8 cellular contexts compared by ENCODE assay signal in genomic region chr9:12640021-12640587, GRCh38. TPM values are rescaled to one million over a fixed set of nuclear protein-coding genes. Genes with fewer than 3 reads are reported as not detected.
DNase-seq lines count a peak whose midpoint lies in the region; ATAC-seq and TF ChIP-seq lines count a peak whose summit lies in the region.

No MANE protein-coding gene starts in this region.

- peak; percentile 81 for TF ChIP-seq RAD21 in SK-N-SH (IDR thresholded peaks at IDR 0.05; ENCODE audit: low read length)

- CTCF ChIA-PET in SK-N-SH (lab: Yijun Ruan, JAX): interaction anchor here (0.5 to 2.6 kb wide), 23 partner anchors 8 to 311 kb away, joined by 3 to 38 read pairs (median 4); no protein-coding TSS in a partner anchor

- no peaks in the 10 kb centered on the region for H4K20me1 ChIP-seq in MM.1S (ENCODE audit: insufficient read depth, low read length)
- no peaks in the 10 kb centered on the region for H4K20me1 ChIP-seq in SK-N-SH (ENCODE audit: insufficient read depth)

- H3K4me2 ChIP-seq in MM.1S (ENCODE audit: low read depth, low read length) (no peak overlapping the region), SK-N-SH (no peak overlapping the region)

- H2AFZ ChIP-seq in MM.1S (ENCODE audit: low read length) (no peak overlapping the region), SK-N-SH (ENCODE audit: low read depth) (no peak overlapping the region)

- no peak overlapping the region for H3K27ac ChIP-seq in MM.1S (ENCODE audit: low read length)
- no peak overlapping the region for H3K27ac ChIP-seq in SK-N-SH (ENCODE audit: low read depth in 2 of 2, low read length in 1 of 2)
- no peak overlapping the region for H3K27ac ChIP-seq in right atrium auricular region

- WGBS in SK-N-SH (ENCODE audit: low lambda C conversion rate): 10% methylated on average over 2 of the region's 2 CpGs

- no peak for TF ChIP-seq EP300 in SK-N-SH (IDR thresholded peaks at IDR 0.05; ENCODE audit: borderline replicate concordance in 1 of 2, low read depth in 1 of 2, low read length in 1 of 2)

- DNase-seq in GM06990 (ENCODE audit: extremely low read depth, insufficient read length) (no peak), MM.1S (peak; percentile 51), SK-N-SH (peak; percentile 5), right atrium auricular region (ENCODE audit: low spot score) (no peak), GOT3 (lab: John Stamatoyannopoulos, UW) (no peak)
- DNase-seq in activated CD4-positive, alpha-beta T cell treated with anti-CD3 and anti-CD28 coated beads, Interleukin-2, amount 50 U/mL, for 48 hours: no peak

- no peaks in the 10 kb centered on the region for H3K4me1 ChIP-seq in MM.1S (ENCODE audit: low read length)
- no peaks in the 10 kb centered on the region for H3K4me1 ChIP-seq in SK-N-SH (ENCODE audit: control insufficient read depth in 1 of 2, insufficient read depth in 2 of 2, low read depth in 1 of 2, low read length in 1 of 2)
- no peaks in the 10 kb centered on the region for H3K4me1 ChIP-seq in right atrium auricular region

- H3K9ac ChIP-seq in MM.1S (ENCODE audit: low read length) (no peak overlapping the region), SK-N-SH (no peak overlapping the region)

- H3K9me2 ChIP-seq in MM.1S (replicated peaks; ENCODE audit: insufficient read depth, low read length) (no peaks in the 10 kb centered on the region), SK-N-SH (no peaks in the 10 kb centered on the region)

- H3K9me3 ChIP-seq in MM.1S (replicated peaks; ENCODE audit: insufficient read depth, low read length) (no peaks in the 10 kb centered on the region), SK-N-SH (no peaks in the 10 kb centered on the region), right atrium auricular region (no peaks in the 10 kb centered on the region)

- H3K4me3 ChIP-seq in GM06990 (replicated peaks; ENCODE audit: low read depth, low read length): no peak overlapping the region
- no peak overlapping the region for H3K4me3 ChIP-seq in MM.1S (ENCODE audit: low read length)
- no peak overlapping the region; a peak in 1 of 4 replicates for H3K4me3 ChIP-seq in SK-N-SH (ENCODE audit: low read depth in 2 of 2, low read length in 1 of 2)
- H3K4me3 ChIP-seq in right atrium auricular region: no peak overlapping the region

- POLR2A ChIA-PET in SK-N-SH (lab: Yijun Ruan, JAX): no interaction called here

- H3K36me3 ChIP-seq in GM06990 (ENCODE audit: control insufficient read depth, insufficient read depth, low read length) (no peaks in the 10 kb centered on the region), MM.1S (replicated peaks; ENCODE audit: insufficient read depth, low read length) (no peaks in the 10 kb centered on the region), SK-N-SH (replicated peaks in 1 of 2; ENCODE audit: control insufficient read depth in 1 of 2, insufficient read depth in 2 of 2, low read length in 1 of 2) (no peaks in the 10 kb centered on the region), right atrium auricular region (no peaks in the 10 kb centered on the region)

- ATAC-seq in HG02623 (IDR thresholded peaks at IDR 0.05; ENCODE audit: unreplicated experiment): no peak
- no peak for ATAC-seq in GM19328 (IDR thresholded peaks at IDR 0.05; ENCODE audit: unreplicated experiment)

- H3K27me3 ChIP-seq in GM06990 (replicated peaks; ENCODE audit: control insufficient read depth, insufficient read depth, low read length): no peaks in the 10 kb centered on the region
- no peaks in the 10 kb centered on the region for H3K27me3 ChIP-seq in MM.1S (replicated peaks; ENCODE audit: insufficient read depth, low read length)
- H3K27me3 ChIP-seq in SK-N-SH (ENCODE audit: insufficient read depth): no peaks in the 10 kb centered on the region
- H3K27me3 ChIP-seq in right atrium auricular region: no peaks in the 10 kb centered on the region

- TF ChIP-seq CTCF in GM06990 (IDR thresholded peaks at IDR 0.05; ENCODE audit: insufficient read depth, low read length, poor library complexity, severe bottlenecking) (peak; percentile 33), MM.1S (IDR thresholded peaks at IDR 0.05; ENCODE audit: low read length) (peak; percentile 38; the same call in 1 of the 2 replicates), SK-N-SH (IDR thresholded peaks at IDR 0.05) (peak; percentile 64), right atrium auricular region (IDR thresholded peaks at IDR 0.05) (peak; percentile 32 to 64)

- H3F3A ChIP-seq in MM.1S (ENCODE audit: insufficient read depth, low read length) (no peaks in the 10 kb centered on the region), SK-N-SH (replicated peaks; ENCODE audit: insufficient read depth) (no peaks in the 10 kb centered on the region)

- H3K79me2 ChIP-seq in MM.1S (ENCODE audit: low read length) (no peaks in the 10 kb centered on the region), SK-N-SH (ENCODE audit: insufficient read depth) (no peaks in the 10 kb centered on the region)

TF ChIP-seq in SK-N-SH, 30 proteins besides CTCF, POLR2A, EP300 and RAD21:
- TF ChIP-seq SMC3 (IDR thresholded peaks at IDR 0.05; ENCODE audit: low read depth, low read length) (peak; percentile 45), NRF1 (IDR thresholded peaks at IDR 0.05; ENCODE audit: low read depth, low read length) (no peak)

RNA-seq across cellular contexts. Expression of gene TYRP1, which starts 53.1 kb away (rescaled TPM):
- polyA plus RNA-seq in SK-N-SH (2012; rRNA removed): 0.05 TPM in 1 of 2 replicates, not detected in the other
- polyA plus RNA-seq in SK-N-SH (2012; cell fraction: cytosol; rRNA removed): 0.04 and 0.07 TPM in 2 replicates
- 0.09 TPM in 1 of 2 replicates, not detected in the other for polyA plus RNA-seq in SK-N-SH (2012; cell fraction: nucleus; rRNA removed)
- 10 to 100 TPM; 25.1 to 35.6 TPM for total RNA-seq in right atrium auricular region

Comparison
In these comparisons a context has a peak if more than half of its experiments do, and no peak if none do; other contexts are left out.
1. DNase-seq: peak in MM.1S (single experiment) and SK-N-SH (single experiment); none in GM06990 (single experiment), right atrium auricular region (single experiment), activated CD4-positive, alpha-beta T cell treated with anti-CD3 and anti-CD28 coated beads, Interleukin-2, amount 50 U/mL, for 48 hours (0 of 2) and GOT3 (single experiment).
2. Peak in every context shown above with its lines, with median percentiles within 50 percentile points of each other: CTCF ChIP-seq.